Comparison of ENCODE assay signal across 35 cellular contexts in genomic region chr7:149814494-149814893, GRCh38.
"Had no signal": no experiment of that assay in that cellular context is flagged by ENCODE, and none has a peak within 500 bp of the region (broad histone marks: within the 10 kb centered on the region; RNA-seq: fewer than 3 reads in every experiment).

No MANE protein-coding gene starts in this region.

- H3K27me3 Mint-ChIP-seq: activated B cell treated with CpG ODN at 0.5 μM for 24 hours; activated CD8-positive, alpha-beta T cell treated with anti-CD3 and anti-CD28 coated beads for 36 hours; activated naive CD8-positive, alpha-beta T cell; activated T-helper 17 cell treated with anti-CD3 and anti-CD28 coated beads, Interleukin-2, amount 50 U/mL, for 72 hours had no signal

- H3K9me3 ChIP-seq: esophagus muscularis mucosa, gastrocnemius medialis had no signal

- H3K36me3 ChIP-seq: brain microvascular endothelial cell, esophagus muscularis mucosa, gastrocnemius medialis, WERI-Rb-1 had no signal

- ATAC-seq: activated CD4-positive, CD25-positive, alpha-beta regulatory T cell treated with anti-CD3 and anti-CD28 coated beads, Interleukin-2, amount 50 U/mL, for 24 hours; activated CD8-positive, alpha-beta T cell treated with anti-CD3 and anti-CD28 coated beads for 36 hours; activated T-cell treated with anti-CD3 and anti-CD28 coated beads, Interleukin-2, amount 50 U/mL, for 4 hours; activated T-helper 17 cell treated with anti-CD3 and anti-CD28 coated beads, Interleukin-2, amount 50 U/mL, for 72 hours; effector memory CD8-positive, alpha-beta T cell; foreskin keratinocyte; gastrocnemius medialis; T-helper 17 cell had no signal

- H3K27ac ChIP-seq: brain microvascular endothelial cell, esophagus muscularis mucosa, foreskin keratinocyte, gastrocnemius medialis, WERI-Rb-1 had no signal

- H3K4me1 Mint-ChIP-seq: activated B cell treated with CpG ODN at 0.5 μM for 24 hours; activated T-helper 17 cell treated with anti-CD3 and anti-CD28 coated beads, Interleukin-2, amount 50 U/mL, for 72 hours had no signal

- DNase-seq: activated B cell treated with CpG ODN at 0.5 μM for 24 hours; activated CD4-positive, alpha-beta T cell treated with anti-CD3 and anti-CD28 coated beads for 48 hours; activated CD4-positive, alpha-beta T cell treated with anti-CD3 and anti-CD28 coated beads, Interleukin-2, amount 50 U/mL, for 1 hour; activated CD4-positive, alpha-beta T cell treated with anti-CD3 and anti-CD28 coated beads, Interleukin-2, amount 50 U/mL, for 48 hours; activated CD8-positive, alpha-beta memory T cell treated with anti-CD3 and anti-CD28 coated beads for 24 hours; activated CD8-positive, alpha-beta T cell treated with anti-CD3 and anti-CD28 coated beads for 36 hours; activated effector memory CD4-positive, alpha-beta T cell treated with Interleukin-2 at 50 U/mL for 16 hours; activated gamma-delta T cell treated with Interleukin-2 at 50 U/mL for 16 hours; activated naive CD4-positive, alpha-beta T cell treated with anti-CD3 and anti-CD28 coated beads, Interleukin-2, amount 50 U/mL, for 16 hours; activated naive CD4-positive, alpha-beta T cell treated with Interleukin-2 at 50 U/mL for 16 hours; activated T-cell treated with anti-CD3 and anti-CD28 coated beads, Interleukin-2, amount 50 U/mL, for 4 hours; amniotic stem cell; anterior cingulate cortex; brain microvascular endothelial cell; caudate nucleus; cortex of kidney; dermis blood vessel endothelial cell; effector CD4-positive, alpha-beta T cell; effector memory CD8-positive, alpha-beta T cell; erythroblast; foreskin keratinocyte; gastrocnemius medialis; glutamatergic neuron; T-helper 1 cell; T-helper 17 cell; T1000; WERI-Rb-1 had no signal

- H3K9me3 Mint-ChIP-seq: activated B cell treated with CpG ODN at 0.5 μM for 24 hours; activated CD8-positive, alpha-beta T cell treated with anti-CD3 and anti-CD28 coated beads for 36 hours; activated T-cell treated with anti-CD3 and anti-CD28 coated beads, Interleukin-2, amount 50 U/mL, for 4 hours; activated T-helper 17 cell treated with anti-CD3 and anti-CD28 coated beads, Interleukin-2, amount 50 U/mL, for 72 hours; effector memory CD8-positive, alpha-beta T cell; T-helper 2 cell treated with Interferon-gamma antibody and Interleukin-4, amounts not matched to agents 5 μg/mL and 100 μg/mL, for 36 hours had no signal

- H3K27me3 ChIP-seq: brain microvascular endothelial cell, foreskin keratinocyte, gastrocnemius medialis had no signal

- H3K4me1 ChIP-seq: esophagus muscularis mucosa, foreskin keratinocyte, gastrocnemius medialis had no signal

- H3K4me3 Mint-ChIP-seq: activated B cell treated with CpG ODN at 0.5 μM for 24 hours; activated CD8-positive, alpha-beta T cell treated with anti-CD3 and anti-CD28 coated beads for 36 hours; activated naive CD8-positive, alpha-beta T cell; activated T-cell treated with anti-CD3 and anti-CD28 coated beads, Interleukin-2, amount 50 U/mL, for 4 hours; activated T-helper 17 cell treated with anti-CD3 and anti-CD28 coated beads, Interleukin-2, amount 50 U/mL, for 72 hours; effector memory CD8-positive, alpha-beta T cell; T-helper 17 cell; T-helper 2 cell treated with Interferon-gamma antibody and Interleukin-4, amounts not matched to agents 5 μg/mL and 100 μg/mL, for 36 hours had no signal

- FAIRE-seq: astrocyte, bronchial epithelial cell, colon had no signal

- H3K27ac Mint-ChIP-seq: activated B cell treated with CpG ODN at 0.5 μM for 24 hours; activated CD8-positive, alpha-beta T cell treated with anti-CD3 and anti-CD28 coated beads for 36 hours; activated naive CD8-positive, alpha-beta T cell; activated T-helper 17 cell treated with anti-CD3 and anti-CD28 coated beads, Interleukin-2, amount 50 U/mL, for 72 hours; effector memory CD8-positive, alpha-beta T cell; T-helper 17 cell; T-helper 2 cell treated with Interferon-gamma antibody and Interleukin-4, amounts not matched to agents 5 μg/mL and 100 μg/mL, for 36 hours had no signal

- H3K36me3 Mint-ChIP-seq: activated naive CD8-positive, alpha-beta T cell had no signal

- H3K4me3 ChIP-seq: esophagus muscularis mucosa, gastrocnemius medialis had no signal
